ENCODE assay signal across 25 cellular contexts in the genomic region with DNA sequence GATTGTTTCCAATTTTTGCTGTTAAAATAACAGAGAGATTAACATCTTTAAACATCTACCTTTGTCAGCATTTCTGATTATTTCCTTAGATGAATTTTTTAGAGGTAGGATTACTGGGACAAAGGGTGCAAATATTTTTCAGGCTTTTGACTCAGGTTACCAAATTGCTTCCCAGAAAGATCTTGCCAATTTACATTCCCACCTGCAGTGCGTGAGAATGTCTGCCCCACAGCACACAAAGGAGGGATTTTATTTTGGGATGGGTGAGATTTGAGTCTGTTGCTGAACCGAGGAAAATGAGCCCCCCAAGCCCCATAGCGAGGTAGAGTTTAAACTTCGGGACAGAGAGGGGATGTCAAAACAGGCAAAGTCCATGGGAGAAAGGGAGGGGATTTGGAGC. TPM values are rescaled to one million over a fixed set of nuclear protein-coding genes. Genes with fewer than 3 reads are reported as not detected.
DNase-seq lines count a peak whose midpoint lies in the region; FAIRE-seq and TF ChIP-seq lines count a peak whose summit lies in the region.
"Had no signal": no experiment of that assay in that cellular context is flagged by ENCODE, and none has a peak within 500 bp of the region (broad histone marks: within the 10 kb centered on the region; RNA-seq: fewer than 3 reads in every experiment).

No MANE protein-coding gene starts in this region.

- peaks cover 19% of the 10 kb centered on the region for H3K9me3 Mint-ChIP-seq in Caco-2 (ENCODE audit: unreplicated experiment)
- H3K9me3 Mint-ChIP-seq in neural progenitor cell = peaks cover 15% of the 10 kb centered on the region
- no peaks in the 10 kb centered on the region for H3K9me3 Mint-ChIP-seq in activated T-cell treated with anti-CD3 and anti-CD28 coated beads, Interleukin-2, amount 50 U/mL, for 24 hours

- H3K27ac ChIP-seq in HUES48 (ENCODE audit: low read depth, low read length) (peak overlapping the region; percentile 15), hepatocyte (peak overlapping the region; percentile 3), neural progenitor cell (peak overlapping the region; percentile 77)

- no peak overlapping the region for H3K4me3 Mint-ChIP-seq in Caco-2 (ENCODE audit: unreplicated experiment)
- peak overlapping the region; percentile 22 for H3K4me3 Mint-ChIP-seq in neural progenitor cell
- no peak overlapping the region for H3K4me3 Mint-ChIP-seq in activated T-cell treated with anti-CD3 and anti-CD28 coated beads, Interleukin-2, amount 50 U/mL, for 24 hours

- TF ChIP-seq POLR2A in GM12892 (IDR thresholded peaks at IDR 0.05; ENCODE audit: low read depth, low read length) = no peak

- H3K9ac ChIP-seq in HUES48 (ENCODE audit: low read depth, low read length) = no peak overlapping the region
- no peak overlapping the region for H3K9ac ChIP-seq in neural progenitor cell
- H3K9ac ChIP-seq: SK-N-SH had no signal

- DNase-seq in Caco-2 = no peak
- DNase-seq in hepatocyte (ENCODE audit: low spot score) = no peak
- peak; percentile 74 for DNase-seq in neural progenitor cell (ENCODE audit: low spot score)
- DNase-seq in HK-2 (ENCODE audit: unreplicated experiment) = no peak
- no peak for DNase-seq in NCI-H1048 (lab: John Stamatoyannopoulos, UW)
- no peak for DNase-seq in activated T-cell treated with anti-CD3 and anti-CD28 coated beads, Interleukin-2, amount 50 U/mL, for 24 hours
- no peak for DNase-seq in GM12892 (ENCODE audit: insufficient read length)
- DNase-seq: 8988T, DMS153, DND-41, KG1, MG63, NCI-H1417, NCI-H1694 treated with DMSO at 0.1 percent for 48 hours, NCI-H2081, NCI-H2171, NCI-H226, NCI-H510A treated with DMSO at 0.1 percent for 48 hours, NCI-H774, SK-N-SH, SW 1271 had no signal

- H3K36me3 ChIP-seq in Caco-2 (ENCODE audit: control insufficient read depth, insufficient read depth, low read length) (no peaks in the 10 kb centered on the region), HUES48 (ENCODE audit: control insufficient read depth, insufficient read depth, low read length) (no peaks in the 10 kb centered on the region), hepatocyte (replicated peaks; ENCODE audit: insufficient read depth, low read depth) (no peaks in the 10 kb centered on the region), neural progenitor cell (no peaks in the 10 kb centered on the region)
- H3K36me3 ChIP-seq: MG63 had no signal

- WGBS in hepatocyte (ENCODE audit: low lambda C conversion rate, missing lambda C conversion rate) = 58% methylated on average over 4 of the region's 4 CpGs

- peaks cover 7% of the 10 kb centered on the region; the same call in 1 of the 2 replicates for H3K9me3 ChIP-seq in Caco-2
- H3K9me3 ChIP-seq in HUES48 (ENCODE audit: control insufficient read depth, insufficient read depth, low read length) = no peaks in the 10 kb centered on the region
- no peaks in the 10 kb centered on the region for H3K9me3 ChIP-seq in hepatocyte (ENCODE audit: low read depth)
- no peaks in the 10 kb centered on the region for H3K9me3 ChIP-seq in neural progenitor cell (ENCODE audit: low read depth)
- H3K9me3 ChIP-seq: MG63, SK-N-SH had no signal

- H3K27ac Mint-ChIP-seq in Caco-2 (ENCODE audit: unreplicated experiment) (peak overlapping the region; percentile 13), neural progenitor cell (peak overlapping the region; percentile 87)
- H3K27ac Mint-ChIP-seq in activated T-cell treated with anti-CD3 and anti-CD28 coated beads, Interleukin-2, amount 50 U/mL, for 24 hours = no peak overlapping the region

- H3K4me1 Mint-ChIP-seq in Caco-2 (ENCODE audit: low read depth, unreplicated experiment) (peaks cover 15% of the 10 kb centered on the region), neural progenitor cell (peaks cover 26% of the 10 kb centered on the region)
- H3K4me1 Mint-ChIP-seq in activated T-cell treated with anti-CD3 and anti-CD28 coated beads, Interleukin-2, amount 50 U/mL, for 24 hours (ENCODE audit: low read depth) = peaks cover 7% of the 10 kb centered on the region

- no peaks in the 10 kb centered on the region for H4K20me1 ChIP-seq in hepatocyte (ENCODE audit: insufficient read depth, poor library complexity, severe bottlenecking)
- no peaks in the 10 kb centered on the region for H4K20me1 ChIP-seq in neural progenitor cell (ENCODE audit: low read depth)

- FAIRE-seq in GM12892 (lab: Jason Lieb, UNC) = no peak
- FAIRE-seq: GM19239 had no signal

- H2AFZ ChIP-seq in hepatocyte (no peak overlapping the region), neural progenitor cell (replicated peaks) (peak overlapping the region; percentile 3)

- H3K27me3 Mint-ChIP-seq in Caco-2 (ENCODE audit: insufficient read depth, unreplicated experiment) = no peaks in the 10 kb centered on the region
- H3K27me3 Mint-ChIP-seq in neural progenitor cell (ENCODE audit: insufficient read depth, low read depth) = peaks cover 20% of the 10 kb centered on the region
- peaks cover 23% of the 10 kb centered on the region for H3K27me3 Mint-ChIP-seq in activated T-cell treated with anti-CD3 and anti-CD28 coated beads, Interleukin-2, amount 50 U/mL, for 24 hours

- H3K9me2 ChIP-seq in hepatocyte (replicated peaks; ENCODE audit: insufficient read depth) = no peaks in the 10 kb centered on the region
- H3K9me2 ChIP-seq: SK-N-SH had no signal

- H3K36me3 Mint-ChIP-seq in Caco-2 (ENCODE audit: insufficient read depth, unreplicated experiment) = no peaks in the 10 kb centered on the region
- no peaks in the 10 kb centered on the region for H3K36me3 Mint-ChIP-seq in neural progenitor cell
- H3K36me3 Mint-ChIP-seq in activated T-cell treated with anti-CD3 and anti-CD28 coated beads, Interleukin-2, amount 50 U/mL, for 24 hours (ENCODE audit: low read depth) = no peaks in the 10 kb centered on the region

- H3K4me1 ChIP-seq in Caco-2 (peaks cover 9% of the 10 kb centered on the region; the same call in 1 of the 2 replicates), HUES48 (ENCODE audit: control insufficient read depth, insufficient read depth, low read length) (peaks cover 18% of the 10 kb centered on the region), hepatocyte (ENCODE audit: insufficient read depth) (peaks cover 11% of the 10 kb centered on the region), neural progenitor cell (peaks cover 26% of the 10 kb centered on the region)

- no TSS peak for BruUV-seq in Caco-2 (replicated peaks; lab: Mats Ljungman, UMichigan)

- POLR2A ChIA-PET in Caco-2 (lab: Charles Lee) = no interaction called here

- H3K4me3 ChIP-seq in Caco-2 (ENCODE audit: low read depth, low read length) = no peak overlapping the region
- no peak overlapping the region for H3K4me3 ChIP-seq in HUES48 (ENCODE audit: low read depth, low read length)
- H3K4me3 ChIP-seq in hepatocyte = no peak overlapping the region
- H3K4me3 ChIP-seq in neural progenitor cell = peak overlapping the region; percentile 12
- H3K4me3 ChIP-seq: MG63 had no signal

- H3K79me2 ChIP-seq in hepatocyte (no peaks in the 10 kb centered on the region), neural progenitor cell (ENCODE audit: low read depth) (no peaks in the 10 kb centered on the region)

- peaks cover 43% of the 10 kb centered on the region for H3F3A ChIP-seq in neural progenitor cell (ENCODE audit: low read depth)

- CTCF ChIA-PET in Caco-2 (lab: Charles Lee) = no interaction called here

- intact Hi-C loops in Caco-2 (cut with micrococcal nuclease; ENCODE audit: unreplicated experiment) = no loop called here

- TF ChIP-seq CTCF in Caco-2 (IDR thresholded peaks at IDR 0.05; ENCODE audit: insufficient read depth in 1 of 2, low read depth in 1 of 2, low read length in 1 of 2, severe bottlenecking in 1 of 2, unreplicated experiment in 1 of 2) (no peak), hepatocyte (IDR thresholded peaks at IDR 0.05; ENCODE audit: poor library complexity) (no peak), neural progenitor cell (IDR thresholded peaks at IDR 0.05) (no peak)

- H3K4me2 ChIP-seq in hepatocyte = no peak overlapping the region
- peak overlapping the region; percentile 60 for H3K4me2 ChIP-seq in neural progenitor cell
- H3K4me2 ChIP-seq: SK-N-SH had no signal

- H3K27me3 ChIP-seq in Caco-2 (replicated peaks; ENCODE audit: control insufficient read depth, insufficient read depth, low read length) (no peaks in the 10 kb centered on the region), HUES48 (ENCODE audit: control insufficient read depth, insufficient read depth, low read length) (peaks cover 12% of the 10 kb centered on the region), hepatocyte (no peaks in the 10 kb centered on the region), neural progenitor cell (no peaks in the 10 kb centered on the region)
- H3K27me3 ChIP-seq: MG63 had no signal

RNA-seq across cellular contexts. Expression of gene RNU6-1, which starts 25.9 kb away (rescaled TPM):
- total RNA-seq in Caco-2 (2022) (not detected in 2 replicates), hepatocyte (not detected in 2 replicates), neural progenitor cell (ENCODE audit: low replicate concordance) (not detected in 2 replicates)
- not detected in 2 replicates for polyA plus RNA-seq in hepatocyte
- not detected for polyA plus RNA-seq in GM12892 (2012; ENCODE audit: missing spikeins)
- total RNA-seq: HT-29 had no signal
- polyA plus RNA-seq: BJ, SK-N-SH had no signal

RNA-seq across cellular contexts. Expression of gene SKOR1, which starts 40.5 kb away (rescaled TPM):
- total RNA-seq in Caco-2 (2022) (not detected in 2 replicates), hepatocyte (0.12 and 0.23 TPM in 2 replicates), neural progenitor cell (ENCODE audit: low replicate concordance) (0.09 and 0.51 TPM in 2 replicates)
- 0.26 and 0.52 TPM in 2 replicates for polyA plus RNA-seq in hepatocyte
- not detected for polyA plus RNA-seq in GM12892 (2012; ENCODE audit: missing spikeins)

Comparison
In these comparisons a context has a peak if more than half of its experiments do, and no peak if none do; other contexts are left out.
1. H3K27ac ChIP-seq: peak in every context shown above with its lines; median percentile 77 in neural progenitor cell; 15 in HUES48; 3 in hepatocyte.